In genomic region chr7:131527462-131527861, GRCh38 we compare ENCODE assay signal across 27 cellular contexts. TPM values are rescaled to one million over a fixed set of nuclear protein-coding genes. Genes with fewer than 3 reads are reported as not detected.
DNase-seq lines count a peak whose midpoint lies in the region; ATAC-seq and TF ChIP-seq lines count a peak whose summit lies in the region.
"Had no signal": no experiment of that assay in that cellular context is flagged by ENCODE, and none has a peak within 500 bp of the region (broad histone marks: within the 10 kb centered on the region; RNA-seq: fewer than 3 reads in every experiment).

No MANE protein-coding gene starts in this region.

- WGBS in heart right ventricle, 2 donors = 43 to 54% methylated on average over 4 of the region's 4 CpGs
- 42% methylated on average over 4 of the region's 4 CpGs for WGBS in right cardiac atrium

- DNase-seq in left ventricle myocardium inferior (no peak), heart right ventricle (no peak), Kasumi-1 (lab: John Stamatoyannopoulos, UW) (peak; percentile 36 to 42), right cardiac atrium (no peak), COLO668 (lab: John Stamatoyannopoulos, UW; ENCODE audit: unreplicated experiment) (no peak), EL (no peak), DMS 273 (lab: John Stamatoyannopoulos, UW; ENCODE audit: unreplicated experiment) (no peak)
- no peak for DNase-seq in activated CD8-positive, alpha-beta memory T cell treated with anti-CD3 and anti-CD28 coated beads for 24 hours
- DNase-seq: activated CD8-positive, alpha-beta memory T cell treated with anti-CD3 and anti-CD28 coated beads, Interleukin-2, amount 50 U/mL, for 4 hours; activated gamma-delta T cell; adrenal gland; CD4-positive, CD25-positive, alpha-beta regulatory T cell; DMS79 treated with DMSO at 0.1 percent for 48 hours; dorsolateral prefrontal cortex; foreskin fibroblast; GOT3; mesendoderm; natural killer cell; NCI-H146; NCI-H774; Peyer's patch; SK-N-SH; stimulated activated CD4-positive, alpha-beta T cell treated with anti-CD3 and anti-CD28 coated beads, Interleukin-4, amount 100 ng/mL, for 4 hours had no signal

- ATAC-seq in heart right ventricle (no peak), right cardiac atrium (no peak)
- ATAC-seq: natural killer cell had no signal

- intact Hi-C loops in left ventricle myocardium inferior (cut with micrococcal nuclease) (no loop called here), heart right ventricle (cut with DNase I) (no loop called here), right cardiac atrium (cut with DNase I) (no loop called here)

- H3K27me3 ChIP-seq in left ventricle myocardium inferior (ENCODE audit: low read depth) = no peaks in the 10 kb centered on the region
- H3K27me3 ChIP-seq in heart right ventricle = no peaks in the 10 kb centered on the region
- no peaks in the 10 kb centered on the region for H3K27me3 ChIP-seq in right cardiac atrium (ENCODE audit: control insufficient read depth, insufficient read depth)
- H3K27me3 ChIP-seq: adrenal gland, dorsolateral prefrontal cortex, Peyer's patch, vagina had no signal

- TF ChIP-seq CTCF in left ventricle myocardium inferior (IDR thresholded peaks at IDR 0.05; ENCODE audit: borderline replicate concordance) (no peak), heart right ventricle (IDR thresholded peaks at IDR 0.05) (no peak)

- H3K4me3 ChIP-seq in left ventricle myocardium inferior (no peak overlapping the region), heart right ventricle (no peak overlapping the region), right cardiac atrium (ENCODE audit: low read length) (no peak overlapping the region)
- H3K4me3 ChIP-seq: adrenal gland, dorsolateral prefrontal cortex, Peyer's patch, prostate gland, smooth muscle cell, vagina had no signal

- H3K4me1 ChIP-seq in left ventricle myocardium inferior = peaks cover 90% of the 10 kb centered on the region
- peaks cover 7 to 95% (median 51%) of the 10 kb centered on the region in 9 donors for H3K4me1 ChIP-seq in heart right ventricle
- peaks cover 3% of the 10 kb centered on the region for H3K4me1 ChIP-seq in right cardiac atrium (ENCODE audit: control insufficient read depth, insufficient read depth, low read length)
- H3K4me1 ChIP-seq: Peyer's patch, prostate gland, vagina had no signal

- H3K27ac ChIP-seq in left ventricle myocardium inferior (replicated peaks) (peak overlapping the region; percentile 77), heart right ventricle (peak overlapping the region in 5 of 10 donors; percentile 11 to 81 (median 71)), right cardiac atrium (ENCODE audit: low read length) (peak overlapping the region; percentile 4)
- H3K27ac ChIP-seq: adrenal gland, dorsolateral prefrontal cortex, epithelial cell of prostate, Peyer's patch, prostate gland, vagina had no signal

- H3K9me3 ChIP-seq in left ventricle myocardium inferior (replicated peaks) = no peaks in the 10 kb centered on the region
- no peaks in the 10 kb centered on the region for H3K9me3 ChIP-seq in heart right ventricle
- H3K9me3 ChIP-seq in right cardiac atrium (ENCODE audit: control insufficient read depth, low read length) = no peaks in the 10 kb centered on the region
- H3K9me3 ChIP-seq: adrenal gland, Peyer's patch, prostate gland, SK-N-SH, vagina had no signal

- no peaks in the 10 kb centered on the region for H3K36me3 ChIP-seq in left ventricle myocardium inferior
- no peaks in the 10 kb centered on the region for H3K36me3 ChIP-seq in heart right ventricle
- H3K36me3 ChIP-seq: adrenal gland, Peyer's patch, prostate gland, vagina had no signal

RNA-seq across cellular contexts. Expression of gene PODXL, which starts 29.0 kb away (rescaled TPM):
- 67.4 TPM for total RNA-seq in left ventricle myocardium inferior
- 100 to 1,000 TPM in 1 of 10 donors, 10 to 100 TPM in 9; 43.7 to 162 (median 71.0) TPM for total RNA-seq in heart right ventricle
- 10 to 100 TPM; 34.4 to 41.3 TPM for polyA plus RNA-seq in heart right ventricle
- 10 to 100 TPM; 60.7 to 81.1 (median 63.9) TPM for total RNA-seq in right cardiac atrium
- 29.1 TPM for polyA plus RNA-seq in right cardiac atrium

Comparison
In these comparisons a context has a peak if more than half of its experiments do, and no peak if none do; other contexts are left out.
1. DNase-seq: peak in Kasumi-1 (2 of 2); none in left ventricle myocardium inferior (single experiment), heart right ventricle (0 of 2), right cardiac atrium (0 of 3), COLO668 (single experiment), EL (single experiment), activated CD8-positive, alpha-beta memory T cell treated with anti-CD3 and anti-CD28 coated beads for 24 hours (single experiment) and DMS 273 (single experiment).